ENCODE assay signal across 2 cellular contexts in the genomic region with DNA sequence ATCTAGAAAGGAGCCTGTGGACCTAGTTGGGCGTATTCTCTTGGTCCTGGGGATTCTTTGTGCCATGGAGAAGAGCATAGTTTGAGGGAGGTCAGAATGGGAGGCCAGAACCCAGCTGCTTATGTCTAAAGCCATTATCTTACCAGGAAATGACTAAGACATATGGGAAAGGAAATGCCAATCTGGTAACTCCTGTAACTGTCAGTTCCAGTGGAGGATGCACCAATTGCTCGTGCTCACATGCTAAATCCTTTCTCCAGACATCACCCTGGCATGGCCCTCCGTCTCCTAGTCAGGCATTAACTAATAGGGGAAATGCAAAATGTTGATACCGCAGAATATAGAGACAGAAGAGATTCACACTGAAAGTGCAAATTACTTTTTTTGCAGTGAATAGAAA.
TF ChIP-seq lines count a peak whose summit lies in the region.

No MANE protein-coding gene starts in this region.

TF ChIP-seq in SK-N-SH, 30 proteins besides CTCF, POLR2A, EP300 and RAD21 (continued from another document):
- TF ChIP-seq FOXM1 (IDR thresholded peaks at IDR 0.05; ENCODE audit: low read depth) (no peak), MEF2A (IDR thresholded peaks at IDR 0.05; ENCODE audit: borderline replicate concordance, low read depth) (no peak), NFIC (IDR thresholded peaks at IDR 0.05; ENCODE audit: borderline replicate concordance) (no peak), POLR2AphosphoS5 (IDR thresholded peaks at IDR 0.05; ENCODE audit: low read depth, low read length) (no peak), SIN3A (IDR thresholded peaks at IDR 0.05; ENCODE audit: borderline replicate concordance, low read depth, low read length) (no peak), NRF1 (IDR thresholded peaks at IDR 0.05; ENCODE audit: low read depth, low read length) (no peak), JUND (IDR thresholded peaks at IDR 0.05) (peak; percentile 42; the same call in 1 of the 2 replicates)
- TF ChIP-seq, protein P1, sequence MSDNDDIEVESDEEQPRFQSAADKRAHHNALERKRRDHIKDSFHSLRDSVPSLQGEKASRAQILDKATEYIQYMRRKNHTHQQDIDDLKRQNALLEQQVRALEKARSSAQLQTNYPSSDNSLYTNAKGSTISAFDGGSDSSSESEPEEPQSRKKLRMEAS (IDR thresholded peaks at IDR 0.05; ENCODE audit: low read depth), result 0 out of 2 replicates have a peak, but pooled peaks have one; percentile 32
- TF ChIP-seq, protein P2, sequence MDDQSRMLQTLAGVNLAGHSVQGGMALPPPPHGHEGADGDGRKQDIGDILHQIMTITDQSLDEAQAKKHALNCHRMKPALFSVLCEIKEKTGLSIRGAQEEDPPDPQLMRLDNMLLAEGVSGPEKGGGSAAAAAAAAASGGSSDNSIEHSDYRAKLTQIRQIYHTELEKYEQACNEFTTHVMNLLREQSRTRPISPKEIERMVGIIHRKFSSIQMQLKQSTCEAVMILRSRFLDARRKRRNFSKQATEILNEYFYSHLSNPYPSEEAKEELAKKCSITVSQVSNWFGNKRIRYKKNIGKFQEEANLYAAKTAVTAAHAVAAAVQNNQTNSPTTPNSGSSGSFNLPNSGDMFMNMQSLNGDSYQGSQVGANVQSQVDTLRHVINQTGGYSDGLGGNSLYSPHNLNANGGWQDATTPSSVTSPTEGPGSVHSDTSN (IDR thresholded peaks at IDR 0.05), result peak; percentile 74

TF ChIP-seq in SK-N-SH treated with all-trans-retinoic acid at 6 μM for 48 hours, 23 proteins besides CTCF, POLR2A, EP300 and RAD21 (continued from another document):
- TF ChIP-seq, protein P3, sequence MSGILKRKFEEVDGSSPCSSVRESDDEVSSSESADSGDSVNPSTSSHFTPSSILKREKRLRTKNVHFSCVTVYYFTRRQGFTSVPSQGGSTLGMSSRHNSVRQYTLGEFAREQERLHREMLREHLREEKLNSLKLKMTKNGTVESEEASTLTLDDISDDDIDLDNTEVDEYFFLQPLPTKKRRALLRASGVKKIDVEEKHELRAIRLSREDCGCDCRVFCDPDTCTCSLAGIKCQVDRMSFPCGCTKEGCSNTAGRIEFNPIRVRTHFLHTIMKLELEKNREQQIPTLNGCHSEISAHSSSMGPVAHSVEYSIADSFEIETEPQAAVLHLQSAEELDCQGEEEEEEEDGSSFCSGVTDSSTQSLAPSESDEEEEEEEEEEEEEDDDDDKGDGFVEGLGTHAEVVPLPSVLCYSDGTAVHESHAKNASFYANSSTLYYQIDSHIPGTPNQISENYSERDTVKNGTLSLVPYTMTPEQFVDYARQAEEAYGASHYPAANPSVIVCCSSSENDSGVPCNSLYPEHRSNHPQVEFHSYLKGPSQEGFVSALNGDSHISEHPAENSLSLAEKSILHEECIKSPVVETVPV (CRISPR knock-in tag; IDR thresholded peaks at IDR 0.05), result no peak
- no peak for TF ChIP-seq ZFP3 (CRISPR knock-in tag; IDR thresholded peaks at IDR 0.05)
